Comparison of ENCODE assay signal across 11 cellular contexts in the genomic region with DNA sequence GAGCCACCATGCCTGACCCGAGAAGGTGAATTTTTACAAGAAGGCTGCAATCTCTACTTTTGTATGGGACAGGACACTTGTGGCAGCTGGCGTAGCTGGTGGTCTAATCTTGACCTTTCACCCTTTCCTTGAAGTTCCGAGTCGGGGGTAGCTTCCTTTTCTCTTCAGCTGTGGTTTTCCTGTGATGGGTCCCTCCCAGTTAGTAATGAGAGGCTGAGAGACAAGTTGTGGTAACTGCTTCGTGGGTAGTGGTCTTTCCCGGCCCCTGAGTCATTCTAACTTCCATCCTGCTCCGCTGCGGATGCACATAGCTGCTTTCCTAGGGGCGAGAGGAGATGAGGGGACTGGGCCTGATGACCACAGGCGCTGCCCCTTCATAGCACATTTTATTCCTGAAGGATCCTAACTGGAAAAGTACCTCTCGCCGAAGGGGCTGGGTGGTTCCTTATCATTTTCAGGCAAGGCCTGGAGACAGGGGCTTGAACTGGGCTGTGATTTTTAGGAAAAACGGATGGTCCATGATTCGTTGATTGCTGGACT. TPM values are rescaled to one million over a fixed set of nuclear protein-coding genes. Genes with fewer than 3 reads are reported as not detected.
DNase-seq lines count a peak whose midpoint lies in the region; ATAC-seq, FAIRE-seq and TF ChIP-seq lines count a peak whose summit lies in the region.
"Had no signal": no experiment of that assay in that cellular context is flagged by ENCODE, and none has a peak within 500 bp of the region (broad histone marks: within the 10 kb centered on the region; RNA-seq: fewer than 3 reads in every experiment).

No MANE protein-coding gene starts in this region.

- H3K9me3 ChIP-seq in astrocyte (ENCODE audit: insufficient read depth, low read depth, low read length) (no peaks in the 10 kb centered on the region), osteoblast (ENCODE audit: low read depth, low read length) (no peaks in the 10 kb centered on the region)
- H3K9me3 ChIP-seq: uterus had no signal

- H3K4me1 Mint-ChIP-seq in astrocyte (ENCODE audit: low read depth, unreplicated experiment) = peaks cover 23% of the 10 kb centered on the region

- ATAC-seq in HG03280 (IDR thresholded peaks at IDR 0.05; ENCODE audit: unreplicated experiment) (no peak), GM21390 (IDR thresholded peaks at IDR 0.05; ENCODE audit: unreplicated experiment) (no peak)

- H4K20me1 ChIP-seq in astrocyte (ENCODE audit: insufficient read depth, low read length) (peaks cover 57% of the 10 kb centered on the region), osteoblast (ENCODE audit: insufficient read depth, low read length) (peaks cover 7% of the 10 kb centered on the region)

- H3K4me2 ChIP-seq in astrocyte (ENCODE audit: low read length) (peak overlapping the region; percentile 88), osteoblast (ENCODE audit: insufficient read depth, low read length) (peak overlapping the region; percentile 93)

- no peaks in the 10 kb centered on the region for H3K36me3 ChIP-seq in astrocyte (ENCODE audit: insufficient read depth, low read length)
- peaks cover 3% of the 10 kb centered on the region for H3K36me3 ChIP-seq in osteoblast (ENCODE audit: insufficient read depth, low read length)
- H3K36me3 ChIP-seq: uterus had no signal

- TF ChIP-seq CTCF in astrocyte (IDR thresholded peaks at IDR 0.05; ENCODE audit: insufficient read depth, low read depth, low read length) = no peak
- TF ChIP-seq CTCF in osteoblast (IDR thresholded peaks at IDR 0.05; ENCODE audit: extremely low read depth, low read depth, low read length) = no peak

- no peaks in the 10 kb centered on the region for H3K27me3 Mint-ChIP-seq in astrocyte (ENCODE audit: low read depth, unreplicated experiment)

- H2AFZ ChIP-seq in astrocyte (ENCODE audit: low read depth, low read length) = no peak overlapping the region
- H2AFZ ChIP-seq in osteoblast (ENCODE audit: low read length) = no peak overlapping the region

- peaks cover 6% of the 10 kb centered on the region for H3K9me3 Mint-ChIP-seq in astrocyte (ENCODE audit: unreplicated experiment)

- peak; percentile 33 for DNase-seq in CD1c-positive myeloid dendritic cell (ENCODE audit: extremely low spot score)
- DNase-seq in Jurkat, Clone E6-1 (ENCODE audit: low read depth, low spot score) = peak; percentile 37
- peak; percentile 54 for DNase-seq in astrocyte (ENCODE audit: low read depth)
- DNase-seq in osteoblast (ENCODE audit: insufficient read length, low spot score, missing footprints) = no peak
- DNase-seq in Ammon's horn (ENCODE audit: low spot score) = no peak
- DNase-seq in HuH-7.5 (ENCODE audit: low spot score) = no peak
- DNase-seq: stimulated activated CD4-positive, alpha-beta T cell treated with anti-CD3 and anti-CD28 coated beads, Interleukin-4, amount 100 ng/mL, for 4 hours had no signal

- peak overlapping the region; percentile 60 for H3K4me3 Mint-ChIP-seq in astrocyte (ENCODE audit: unreplicated experiment)

- H3K27ac ChIP-seq in astrocyte (ENCODE audit: low read depth, low read length) (peak overlapping the region; percentile 55), osteoblast (ENCODE audit: low read depth, low read length) (peak overlapping the region; percentile 88)

- H3K27me3 ChIP-seq in astrocyte (ENCODE audit: insufficient read depth, low read length) (no peaks in the 10 kb centered on the region), osteoblast (ENCODE audit: insufficient read depth, low read length) (no peaks in the 10 kb centered on the region)
- H3K27me3 ChIP-seq: uterus had no signal

- H3K9ac ChIP-seq in astrocyte (ENCODE audit: low read length) = peak overlapping the region; percentile 86

- H3K36me3 Mint-ChIP-seq in astrocyte (ENCODE audit: low read depth, unreplicated experiment) = peaks cover 1% of the 10 kb centered on the region

- H3K79me2 ChIP-seq in astrocyte (ENCODE audit: insufficient read depth, low read length) (peaks cover 77% of the 10 kb centered on the region), osteoblast (ENCODE audit: insufficient read depth, low read length) (peaks cover 77% of the 10 kb centered on the region)

- H3K27ac Mint-ChIP-seq in astrocyte (ENCODE audit: unreplicated experiment) = no peak overlapping the region

- H3K4me1 ChIP-seq in astrocyte (ENCODE audit: insufficient read depth, low read length) = peaks cover 49% of the 10 kb centered on the region
- H3K4me1 ChIP-seq in osteoblast (ENCODE audit: insufficient read depth, low read length) = peaks cover 43% of the 10 kb centered on the region

- H3K4me3 ChIP-seq in Jurkat, Clone E6-1 (ENCODE audit: low read length) = no peak overlapping the region
- H3K4me3 ChIP-seq in astrocyte (ENCODE audit: insufficient read depth, low read depth, low read length) (peak overlapping the region; percentile 86), osteoblast (ENCODE audit: insufficient read depth, low read length) (peak overlapping the region; percentile 91)
- H3K4me3 ChIP-seq: uterus had no signal

- FAIRE-seq in astrocyte (lab: Jason Lieb, UNC) = no peak
- FAIRE-seq: TTC549 had no signal

RNA-seq across cellular contexts. Expression of gene SYNJ2, which starts 3.1 kb away (rescaled TPM):
- 21.4 TPM for polyA plus RNA-seq in Jurkat, Clone E6-1 (2012; ENCODE audit: insufficient read depth, insufficient read length)
- total RNA-seq in astrocyte (28.4 and 31.8 TPM in 2 replicates), osteoblast (91.6 and 94.8 TPM in 2 replicates)

Comparison
In these comparisons a context has a peak if more than half of its experiments do, and no peak if none do; other contexts are left out.
1. DNase-seq: peak in CD1c-positive myeloid dendritic cell (single experiment), Jurkat, Clone E6-1 (single experiment) and astrocyte (single experiment); none in osteoblast (single experiment), Ammon's horn (single experiment) and HuH-7.5 (single experiment).